ENCODE assay signal across 8 cellular contexts in the genomic region with DNA sequence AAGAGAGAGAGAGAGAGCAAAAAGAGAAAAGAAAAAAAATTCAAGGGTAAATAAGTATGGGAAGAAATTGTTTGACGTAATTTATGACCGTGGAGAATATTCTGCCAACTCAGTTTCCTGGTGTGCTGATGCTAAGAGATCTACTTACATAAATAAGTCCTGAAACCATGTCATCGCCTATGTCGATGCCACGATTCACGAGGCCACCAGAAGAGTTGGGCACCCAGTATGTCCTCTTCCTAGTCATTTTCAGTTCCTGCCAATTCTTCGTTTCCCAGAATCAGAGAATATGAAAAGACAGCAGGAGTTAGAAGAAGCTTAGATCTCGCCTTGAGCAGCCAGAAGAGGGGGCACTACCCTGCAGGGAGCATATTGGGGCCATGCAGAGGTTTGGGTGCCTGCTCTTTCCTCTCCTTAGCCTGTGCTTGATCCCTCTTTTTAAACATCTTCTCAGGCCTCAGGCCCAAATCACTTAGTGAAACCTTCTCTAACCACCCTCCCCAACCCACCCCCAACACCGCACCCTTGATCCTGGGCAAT. TPM values are rescaled to one million over a fixed set of nuclear protein-coding genes. Genes with fewer than 3 reads are reported as not detected.
DNase-seq lines count a peak whose midpoint lies in the region; ATAC-seq and TF ChIP-seq lines count a peak whose summit lies in the region.

No MANE protein-coding gene starts in this region.

- H3K9me2 ChIP-seq in hepatocyte (replicated peaks; ENCODE audit: insufficient read depth): no peaks in the 10 kb centered on the region

- peak overlapping the region; percentile 8 for H3K27ac Mint-ChIP-seq in Calu3 (ENCODE audit: unreplicated experiment)
- H3K27ac Mint-ChIP-seq in stimulated activated naive CD8-positive, alpha-beta T cell treated with anti-CD3 and anti-CD28 coated beads, Interleukin-15, amount 100 ng/mL, for 72 hours: peak overlapping the region; percentile 77 to 85

- H3K79me2 ChIP-seq in hepatocyte: no peaks in the 10 kb centered on the region

- no peak overlapping the region for H3K4me2 ChIP-seq in hepatocyte

- no peaks in the 10 kb centered on the region for H3K4me1 ChIP-seq in hepatocyte (ENCODE audit: insufficient read depth)

- peaks cover 30% of the 10 kb centered on the region for H3K4me1 Mint-ChIP-seq in Calu3 (ENCODE audit: low read depth, unreplicated experiment)
- peaks cover 20% of the 10 kb centered on the region for H3K4me1 Mint-ChIP-seq in stimulated activated naive CD8-positive, alpha-beta T cell treated with anti-CD3 and anti-CD28 coated beads, Interleukin-15, amount 100 ng/mL, for 72 hours

- no peaks in the 10 kb centered on the region for H4K20me1 ChIP-seq in hepatocyte (ENCODE audit: insufficient read depth, poor library complexity, severe bottlenecking)

- WGBS in hepatocyte (ENCODE audit: low lambda C conversion rate, missing lambda C conversion rate): 74% methylated on average over 9 of the region's 9 CpGs

- H3K9me3 ChIP-seq in MG63: no peaks in the 10 kb centered on the region
- H3K9me3 ChIP-seq in hepatocyte (ENCODE audit: low read depth): no peaks in the 10 kb centered on the region

- H3K27me3 ChIP-seq in MG63: no peaks in the 10 kb centered on the region
- H3K27me3 ChIP-seq in hepatocyte: no peaks in the 10 kb centered on the region

- no peaks in the 10 kb centered on the region for H3K36me3 ChIP-seq in MG63
- H3K36me3 ChIP-seq in hepatocyte (replicated peaks; ENCODE audit: insufficient read depth, low read depth): no peaks in the 10 kb centered on the region

- H2AFZ ChIP-seq in hepatocyte: no peak overlapping the region

- DNase-seq in Calu3: peak; percentile 57
- peak; percentile 2 for DNase-seq in MG63
- peak; percentile 17 for DNase-seq in activated CD8-positive, alpha-beta memory T cell treated with anti-CD3 and anti-CD28 coated beads, Interleukin-2, amount 50 U/mL, for 4 hours
- DNase-seq in hepatocyte (ENCODE audit: low spot score): peak; percentile 46
- DNase-seq in stimulated activated naive CD8-positive, alpha-beta T cell treated with anti-CD3 and anti-CD28 coated beads, Interleukin-15, amount 100 ng/mL, for 72 hours: peak; percentile 34 to 56
- DNase-seq in T1000 (lab: John Stamatoyannopoulos, UW): no peak
- DNase-seq in hippocampal formation (lab: John Stamatoyannopoulos, UW): no peak

- H3K4me3 Mint-ChIP-seq in Calu3 (ENCODE audit: low read depth, unreplicated experiment): no peak overlapping the region
- H3K4me3 Mint-ChIP-seq in stimulated activated naive CD8-positive, alpha-beta T cell treated with anti-CD3 and anti-CD28 coated beads, Interleukin-15, amount 100 ng/mL, for 72 hours: peak overlapping the region; percentile 7 to 50

- no TSS peak for BruUV-seq in Calu3 (replicated peaks; lab: Mats Ljungman, UMichigan)

- no peaks in the 10 kb centered on the region for H3K27me3 Mint-ChIP-seq in Calu3 (ENCODE audit: unreplicated experiment)
- H3K27me3 Mint-ChIP-seq in stimulated activated naive CD8-positive, alpha-beta T cell treated with anti-CD3 and anti-CD28 coated beads, Interleukin-15, amount 100 ng/mL, for 72 hours: peaks cover 10% of the 10 kb centered on the region

- H3K4me3 ChIP-seq in MG63 (no peak overlapping the region), hepatocyte (no peak overlapping the region)

- ATAC-seq in GM19452 (IDR thresholded peaks at IDR 0.05; ENCODE audit: unreplicated experiment): peak; percentile 62
- ATAC-seq in stimulated activated naive CD8-positive, alpha-beta T cell treated with anti-CD3 and anti-CD28 coated beads, Interleukin-15, amount 100 ng/mL, for 72 hours: peak; percentile 86

- TF ChIP-seq CTCF in Calu3 (IDR thresholded peaks at IDR 0.05; ENCODE audit: unreplicated experiment): peak; percentile 66
- TF ChIP-seq CTCF in hepatocyte (IDR thresholded peaks at IDR 0.05; ENCODE audit: poor library complexity): peak; percentile 52

- H3K9me3 Mint-ChIP-seq in Calu3 (ENCODE audit: low read depth, unreplicated experiment): no peaks in the 10 kb centered on the region
- H3K9me3 Mint-ChIP-seq in stimulated activated naive CD8-positive, alpha-beta T cell treated with anti-CD3 and anti-CD28 coated beads, Interleukin-15, amount 100 ng/mL, for 72 hours: no peaks in the 10 kb centered on the region

- CTCF ChIA-PET in Calu3 (lab: Charles Lee): interaction anchor here (0.6 to 1.6 kb wide), 9 partner anchors 12 to 399 kb away, joined by 3 to 9 read pairs (median 5); a partner anchor contains a TSS

- intact Hi-C loops in Calu3 (cut with micrococcal nuclease; ENCODE audit: unreplicated experiment): no loop called here

- H3K36me3 Mint-ChIP-seq in Calu3 (ENCODE audit: insufficient read depth, unreplicated experiment): peaks cover 6% of the 10 kb centered on the region

- H3K27ac ChIP-seq in hepatocyte: peak overlapping the region; percentile 24

RNA-seq across cellular contexts. Expression of a gene that starts 12.4 kb away (rescaled TPM):
- total RNA-seq in Calu3 (2022): 83.3 and 86.9 TPM in 2 replicates
- 24.8 and 30.7 TPM in 2 replicates for total RNA-seq in MG63 (2014; rRNA removed; shearing (Covaris generic); ENCODE audit: low replicate concordance)
- total RNA-seq in hepatocyte: 56.8 and 67.6 TPM in 2 replicates
- 30.1 and 34.9 TPM in 2 replicates for polyA plus RNA-seq in hepatocyte

RNA-seq across cellular contexts. Expression of a gene that starts 15.6 kb away (rescaled TPM):
- total RNA-seq in Calu3 (2022): 0.26 and 0.56 TPM in 2 replicates
- total RNA-seq in MG63 (2014; rRNA removed; shearing (Covaris generic); ENCODE audit: low replicate concordance): not detected in 2 replicates
- total RNA-seq in hepatocyte: 0.88 and 2.0 TPM in 2 replicates
- 0.27 and 0.50 TPM in 2 replicates for polyA plus RNA-seq in hepatocyte

Comparison
In these comparisons a context has a peak if more than half of its experiments do, and no peak if none do; other contexts are left out.
1. DNase-seq: peak in Calu3 (single experiment), MG63 (single experiment), activated CD8-positive, alpha-beta memory T cell treated with anti-CD3 and anti-CD28 coated beads, Interleukin-2, amount 50 U/mL, for 4 hours (single experiment), hepatocyte (single experiment) and stimulated activated naive CD8-positive, alpha-beta T cell treated with anti-CD3 and anti-CD28 coated beads, Interleukin-15, amount 100 ng/mL, for 72 hours (2 of 2); none in T1000 (single experiment) and hippocampal formation (0 of 2).